In the genomic region with DNA sequence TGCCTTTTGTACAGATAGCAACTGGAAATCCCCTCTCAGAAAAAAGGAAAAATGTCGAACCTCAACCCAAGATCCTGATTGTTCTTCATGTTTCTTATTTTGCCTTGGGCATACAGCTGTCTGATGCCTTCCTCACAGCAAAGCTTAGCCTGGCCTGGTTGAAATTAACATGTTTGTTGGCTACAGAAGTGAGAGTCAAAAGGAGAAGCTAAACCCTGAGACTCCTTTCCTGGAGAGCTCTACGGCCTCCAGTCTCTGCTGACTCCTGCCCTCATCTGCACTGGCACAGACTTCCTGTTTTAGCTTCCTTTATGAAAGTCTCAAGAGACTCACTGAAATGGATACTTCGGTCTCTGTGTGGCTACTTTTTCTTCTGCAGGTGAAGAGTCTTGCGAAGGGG, we compare ENCODE assay signal across 9 cellular contexts.
DNase-seq lines count a peak whose midpoint lies in the region; ATAC-seq and TF ChIP-seq lines count a peak whose summit lies in the region.
"Had no signal": no experiment of that assay in that cellular context is flagged by ENCODE, and none has a peak within 500 bp of the region (broad histone marks: within the 10 kb centered on the region; RNA-seq: fewer than 3 reads in every experiment).

No MANE protein-coding gene starts in this region.

- dilution Hi-C loops in mammary epithelial cell (cut with HindIII; ENCODE audit: low sequenced_read_pairs): no loop called here

- no peak overlapping the region for H3K4me3 Mint-ChIP-seq in immature natural killer cell

- H3K27ac Mint-ChIP-seq in immature natural killer cell: peak overlapping the region in 1 of 6 donors; percentile 5

- H3K4me3 ChIP-seq in mammary epithelial cell (replicated peaks in 1 of 3; ENCODE audit: insufficient read depth in 1 of 3, low read depth in 2 of 3, low read length in 3 of 3): no peak overlapping the region

- no peaks in the 10 kb centered on the region for H3K79me2 ChIP-seq in mammary epithelial cell (ENCODE audit: insufficient read depth, low read length)

- H3K4me1 ChIP-seq in mammary epithelial cell (ENCODE audit: insufficient read depth, low read length): no peaks in the 10 kb centered on the region

- peaks cover 3 to 50% (median 8%) of the 10 kb centered on the region in 3 donors for H3K27me3 Mint-ChIP-seq in immature natural killer cell (ENCODE audit: low read depth in 3 of 3)

- H2AFZ ChIP-seq in mammary epithelial cell (ENCODE audit: low read depth, low read length): no peak overlapping the region

- ATAC-seq in GM21381 (IDR thresholded peaks at IDR 0.05; ENCODE audit: unreplicated experiment) (peak; percentile 76), HG03439 (IDR thresholded peaks at IDR 0.05; ENCODE audit: unreplicated experiment) (peak; percentile 46), esophagus mucosa (peak; percentile 41)

- H3K4me1 Mint-ChIP-seq in immature natural killer cell: peaks cover 9 to 10% of the 10 kb centered on the region in 2 donors

- H3K36me3 Mint-ChIP-seq in immature natural killer cell: no peaks in the 10 kb centered on the region

- in situ Hi-C loops in mammary epithelial cell (cut with MboI; ENCODE audit: low sequenced_read_pairs in 2 of 2): no loop called here

- intact Hi-C loops in mammary epithelial cell (cut with micrococcal nuclease): no loop called here

- H3K9me3 Mint-ChIP-seq in immature natural killer cell: no peaks in the 10 kb centered on the region

- H3K27ac ChIP-seq in mammary epithelial cell (ENCODE audit: insufficient read depth, low read depth, low read length): no peak overlapping the region

- no peaks in the 10 kb centered on the region for H3K27me3 ChIP-seq in mammary epithelial cell (ENCODE audit: insufficient read depth, low read length)

- DNase-seq in GDM1 (lab: John Stamatoyannopoulos, UW) (peak; percentile 36), immature natural killer cell (no peak), NCI-H82 treated with DMSO at 0.1 percent for 48 hours (lab: John Stamatoyannopoulos, UW; ENCODE audit: unreplicated experiment) (no peak), mammary epithelial cell (no peak)
- DNase-seq in effector CD8-positive, alpha-beta T cell (lab: John Stamatoyannopoulos, UW): no peak
- DNase-seq: EL had no signal

- no peak overlapping the region for H3K4me2 ChIP-seq in mammary epithelial cell (ENCODE audit: insufficient read depth, low read depth, low read length)

- TF ChIP-seq CTCF in mammary epithelial cell (conservative IDR thresholded peaks at IDR 0.05 in 1 of 2, IDR thresholded peaks at IDR 0.05 in 1 of 2; ENCODE audit: extremely low read depth in 1 of 2, insufficient read depth in 1 of 2, low read depth in 1 of 2, low read length in 2 of 2): no peak

- WGBS in mammary epithelial cell (ENCODE audit: low coverage, missing lambda C conversion rate): 49% methylated on average over 4 of the region's 4 CpGs

- H3K36me3 ChIP-seq in mammary epithelial cell (ENCODE audit: insufficient read depth, low read length): no peaks in the 10 kb centered on the region

- no peak overlapping the region for H3K9ac ChIP-seq in mammary epithelial cell (ENCODE audit: insufficient read depth, low read length)

- BruUV-seq in mammary epithelial cell (replicated peaks; lab: Mats Ljungman, UMichigan): no TSS peak

- CTCF ChIA-PET in mammary epithelial cell (lab: Charles Lee; ENCODE audit: low non-redundant PET): no interaction called here

- no peaks in the 10 kb centered on the region for H3K9me3 ChIP-seq in mammary epithelial cell (replicated peaks; ENCODE audit: insufficient read depth, low read length)

- no peaks in the 10 kb centered on the region for H4K20me1 ChIP-seq in mammary epithelial cell (ENCODE audit: insufficient read depth, low read length)
